19 cellular contexts compared by ENCODE assay signal in genomic region chr3:16840111-16840444, GRCh38. TPM values are rescaled to one million over a fixed set of nuclear protein-coding genes. Genes with fewer than 3 reads are reported as not detected.
DNase-seq lines count a peak whose midpoint lies in the region; ATAC-seq, FAIRE-seq and TF ChIP-seq lines count a peak whose summit lies in the region.
"Had no signal": no experiment of that assay in that cellular context is flagged by ENCODE, and none has a peak within 500 bp of the region (broad histone marks: within the 10 kb centered on the region; RNA-seq: fewer than 3 reads in every experiment).

No MANE protein-coding gene starts in this region.

- DNase-seq in SK-N-SH (no peak), EL (peak; percentile 20), OCI-LY7 (ENCODE audit: low spot score) (no peak), osteoblast (ENCODE audit: insufficient read length, low spot score, missing footprints) (no peak), kidney glomerular epithelial cell (lab: John Stamatoyannopoulos, UW) (no peak), NCI-H2227 treated with DMSO at 0.1 percent for 48 hours (lab: John Stamatoyannopoulos, UW) (no peak)
- DNase-seq: 8988T, COR-L47, DMS153, GM23248, KBM-7, NCI-H1092, NCI-H1694, NCI-H446, SIG-M5 had no signal

- BruUV-seq in OCI-LY7 (replicated peaks; lab: Mats Ljungman, UMichigan): no TSS peak

- H3K4me3 ChIP-seq in SK-N-SH (ENCODE audit: low read depth in 2 of 2, low read length in 1 of 2): no peak overlapping the region
- H3K4me3 ChIP-seq in OCI-LY7 (ENCODE audit: low read depth, low read length, poor library complexity, severe bottlenecking): no peak overlapping the region
- no peak overlapping the region for H3K4me3 ChIP-seq in osteoblast (ENCODE audit: insufficient read depth, low read length)
- H3K4me3 ChIP-seq: BLaER1 treated with 17β-estradiol and CSF1 and Interleukin-3, amounts not matched to agents 10 nM and 100 nM; GM23248 had no signal

- no peaks in the 10 kb centered on the region for H4K20me1 ChIP-seq in SK-N-SH (ENCODE audit: insufficient read depth)
- no peaks in the 10 kb centered on the region for H4K20me1 ChIP-seq in OCI-LY7 (ENCODE audit: insufficient read depth, low read length)
- H4K20me1 ChIP-seq in osteoblast (ENCODE audit: insufficient read depth, low read length): no peaks in the 10 kb centered on the region
- H4K20me1 ChIP-seq: BLaER1 treated with 17β-estradiol and CSF1 and Interleukin-3, amounts not matched to agents 10 nM and 100 nM had no signal

- H3K27ac ChIP-seq in SK-N-SH (ENCODE audit: low read depth in 2 of 2, low read length in 1 of 2) (no peak overlapping the region), OCI-LY7 (ENCODE audit: low read depth, low read length, poor library complexity, severe bottlenecking) (no peak overlapping the region), osteoblast (ENCODE audit: low read depth, low read length) (no peak overlapping the region)
- H3K27ac ChIP-seq: BLaER1 treated with 17β-estradiol and CSF1 and Interleukin-3, amounts not matched to agents 10 nM and 100 nM; GM23248 had no signal

- TF ChIP-seq CTCF in SK-N-SH (IDR thresholded peaks at IDR 0.05) (no peak), OCI-LY7 (conservative IDR thresholded peaks at IDR 0.05; ENCODE audit: low read length) (no peak), osteoblast (IDR thresholded peaks at IDR 0.05; ENCODE audit: extremely low read depth, low read depth, low read length) (no peak)

- no peak for TF ChIP-seq RAD21 in SK-N-SH (IDR thresholded peaks at IDR 0.05; ENCODE audit: low read length)

- ATAC-seq in SK-N-SH treated with all-trans-retinoic acid at 6 μM for 48 hours: no peak

- H3K9me3 ChIP-seq in SK-N-SH (no peaks in the 10 kb centered on the region), OCI-LY7 (ENCODE audit: low read length) (no peaks in the 10 kb centered on the region), osteoblast (ENCODE audit: low read depth, low read length) (no peaks in the 10 kb centered on the region)
- H3K9me3 ChIP-seq: BLaER1 treated with 17β-estradiol and CSF1 and Interleukin-3, amounts not matched to agents 10 nM and 100 nM had no signal

- H2AFZ ChIP-seq in SK-N-SH (ENCODE audit: low read depth) (no peak overlapping the region), OCI-LY7 (ENCODE audit: low read length) (peak overlapping the region; percentile 99), osteoblast (ENCODE audit: low read length) (no peak overlapping the region)
- H2AFZ ChIP-seq: GM23248 had no signal

- H3K4me2 ChIP-seq in SK-N-SH: no peak overlapping the region
- H3K4me2 ChIP-seq in OCI-LY7 (ENCODE audit: low read length): peak overlapping the region; percentile 93
- no peak overlapping the region for H3K4me2 ChIP-seq in osteoblast (ENCODE audit: insufficient read depth, low read length)

- CTCF ChIA-PET in SK-N-SH (lab: Yijun Ruan, JAX): no interaction called here
- CTCF ChIA-PET in OCI-LY7 (lab: Charles Lee; ENCODE audit: unreplicated experiment): no interaction called here

- H3K9me2 ChIP-seq in SK-N-SH: no peaks in the 10 kb centered on the region
- H3K9me2 ChIP-seq in OCI-LY7 (ENCODE audit: insufficient read depth, low read length): no peaks in the 10 kb centered on the region

- POLR2A ChIA-PET in SK-N-SH (lab: Yijun Ruan, JAX) (no interaction called here), OCI-LY7 (lab: Charles Lee) (interaction anchor here (0.7 to 3.6 kb wide), 3 partner anchors 12 to 44 kb away, joined by 3 to 23 read pairs (median 3); partner anchors contain the start of gene PLCL2)

- no peak overlapping the region for H3K9ac ChIP-seq in SK-N-SH
- H3K9ac ChIP-seq: BLaER1 treated with 17β-estradiol and CSF1 and Interleukin-3, amounts not matched to agents 10 nM and 100 nM; GM23248 had no signal

- intact Hi-C loops in OCI-LY7 (cut with micrococcal nuclease; ENCODE audit: unreplicated experiment): loop anchor here (1.0 to 5.0 kb wide), 4 partner anchors 39 to 357 kb away; no protein-coding TSS in a partner anchor

- H3K4me1 ChIP-seq in SK-N-SH (ENCODE audit: control insufficient read depth in 1 of 2, insufficient read depth in 2 of 2, low read depth in 1 of 2, low read length in 1 of 2) (peaks cover 0 to 2% of the 10 kb centered on the region in 2 experiments; a peak in 2 of 4 replicates), OCI-LY7 (ENCODE audit: insufficient read depth, low read length, poor library complexity, severe bottlenecking) (peaks cover 56% of the 10 kb centered on the region), osteoblast (ENCODE audit: insufficient read depth, low read length) (no peaks in the 10 kb centered on the region)

- H3F3A ChIP-seq in SK-N-SH (replicated peaks; ENCODE audit: insufficient read depth): no peaks in the 10 kb centered on the region

- TF ChIP-seq EP300 in SK-N-SH (IDR thresholded peaks at IDR 0.05; ENCODE audit: borderline replicate concordance in 1 of 2, low read depth in 1 of 2, low read length in 1 of 2): no peak

- no peaks in the 10 kb centered on the region for H3K79me2 ChIP-seq in SK-N-SH (ENCODE audit: insufficient read depth)
- H3K79me2 ChIP-seq in OCI-LY7 (ENCODE audit: insufficient read depth, low read depth, low read length): no peaks in the 10 kb centered on the region
- no peaks in the 10 kb centered on the region for H3K79me2 ChIP-seq in osteoblast (ENCODE audit: insufficient read depth, low read length)

- peak; percentile 97 for FAIRE-seq in islet of Langerhans (lab: Jason Lieb, UNC)
- FAIRE-seq: RCC 7860 had no signal

- H3K36me3 ChIP-seq in SK-N-SH (replicated peaks in 1 of 2; ENCODE audit: control insufficient read depth in 1 of 2, insufficient read depth in 2 of 2, low read length in 1 of 2) (no peaks in the 10 kb centered on the region), OCI-LY7 (ENCODE audit: insufficient read depth, low read length) (no peaks in the 10 kb centered on the region), osteoblast (ENCODE audit: insufficient read depth, low read length) (no peaks in the 10 kb centered on the region)
- H3K36me3 ChIP-seq: BLaER1 treated with 17β-estradiol and CSF1 and Interleukin-3, amounts not matched to agents 10 nM and 100 nM had no signal

- H3K27me3 ChIP-seq in SK-N-SH (ENCODE audit: insufficient read depth) (no peaks in the 10 kb centered on the region), osteoblast (ENCODE audit: insufficient read depth, low read length) (peaks cover 1% of the 10 kb centered on the region)
- H3K27me3 ChIP-seq: BLaER1 treated with 17β-estradiol and CSF1 and Interleukin-3, amounts not matched to agents 10 nM and 100 nM had no signal

- 11% methylated on average over 1 of the region's 1 CpG for WGBS in SK-N-SH (ENCODE audit: low lambda C conversion rate)

TF ChIP-seq in SK-N-SH, 30 proteins besides CTCF, POLR2A, EP300 and RAD21:
- peak; percentile 48 for TF ChIP-seq TCF12 (IDR thresholded peaks at IDR 0.05)
- no peak for TF ChIP-seq NRF1 (IDR thresholded peaks at IDR 0.05; ENCODE audit: low read depth, low read length)
- no peak for TF ChIP-seq USF2 (IDR thresholded peaks at IDR 0.05; ENCODE audit: borderline replicate concordance, low read depth, low read length)

TF ChIP-seq in SK-N-SH treated with all-trans-retinoic acid at 6 μM for 48 hours, 23 proteins besides CTCF, POLR2A, EP300 and RAD21:
- TF ChIP-seq CSRNP3 (CRISPR knock-in tag; IDR thresholded peaks at IDR 0.05) (no peak), ZC3H10 (CRISPR knock-in tag; IDR thresholded peaks at IDR 0.05) (no peak), OSR1 (CRISPR knock-in tag; IDR thresholded peaks at IDR 0.05) (no peak), TCF4 (CRISPR knock-in tag; IDR thresholded peaks at IDR 0.05; ENCODE audit: borderline replicate concordance) (no peak), TOX (CRISPR knock-in tag; IDR thresholded peaks at IDR 0.05; ENCODE audit: borderline replicate concordance) (no peak), ZNF8 (CRISPR knock-in tag; IDR thresholded peaks at IDR 0.05) (no peak)

RNA-seq across cellular contexts. Expression of gene PLCL2, which starts 44.7 kb away (rescaled TPM):
- polyA plus RNA-seq in SK-N-SH (2012; rRNA removed): 0.85 and 1.1 TPM in 2 replicates
- 1.3 TPM in 2 replicates for polyA plus RNA-seq in SK-N-SH (2012; cell fraction: cytosol; rRNA removed)
- polyA plus RNA-seq in SK-N-SH (2012; cell fraction: nucleus; rRNA removed): 0.83 and 1.0 TPM in 2 replicates
- 41.6 and 42.8 TPM in 2 replicates for total RNA-seq in OCI-LY7 (2014; rRNA removed; shearing (Covaris generic))
- total RNA-seq in OCI-LY7 (2022): 34.1 and 41.1 TPM in 2 replicates
- total RNA-seq in osteoblast: 5.1 and 6.5 TPM in 2 replicates
